25 cellular contexts compared by ENCODE assay signal in genomic region chr1:84020151-84020550, GRCh38. TPM values are rescaled to one million over a fixed set of nuclear protein-coding genes. Genes with fewer than 3 reads are reported as not detected.
DNase-seq lines count a peak whose midpoint lies in the region; ATAC-seq and TF ChIP-seq lines count a peak whose summit lies in the region.
"Had no signal": no experiment of that assay in that cellular context is flagged by ENCODE, and none has a peak within 500 bp of the region (broad histone marks: within the 10 kb centered on the region; RNA-seq: fewer than 3 reads in every experiment).

No MANE protein-coding gene starts in this region.

- no peak overlapping the region for H3K27ac Mint-ChIP-seq in immature natural killer cell
- H3K27ac Mint-ChIP-seq in activated CD8-positive, alpha-beta memory T cell treated with anti-CD3 and anti-CD28 coated beads, Interleukin-2, amount 10 ng/mL, durations not matched to agents 7 days and 5 days = no peak overlapping the region
- H3K27ac Mint-ChIP-seq: activated CD4-positive, alpha-beta memory T cell treated with anti-CD3 and anti-CD28 coated beads, Interleukin-2, amount 10 ng/mL, durations not matched to agents 7 days and 5 days; activated naive CD8-positive, alpha-beta T cell treated with anti-CD3 and anti-CD28 coated beads for 36 hours; HFFc6; natural killer cell; stimulated activated naive CD8-positive, alpha-beta T cell treated with anti-CD3 and anti-CD28 coated beads, Interleukin-15, Interleukin-2, amounts not matched to agents 100 ng/mL and 50 ng/mL, for 24 hours; T-cell had no signal

- H3K4me3 Mint-ChIP-seq in immature natural killer cell = no peak overlapping the region
- H3K4me3 Mint-ChIP-seq in activated CD8-positive, alpha-beta memory T cell treated with anti-CD3 and anti-CD28 coated beads, Interleukin-2, amount 10 ng/mL, durations not matched to agents 7 days and 5 days = no peak overlapping the region
- H3K4me3 Mint-ChIP-seq: activated CD4-positive, alpha-beta memory T cell treated with anti-CD3 and anti-CD28 coated beads, Interleukin-2, amount 10 ng/mL, durations not matched to agents 7 days and 5 days; activated naive CD8-positive, alpha-beta T cell treated with anti-CD3 and anti-CD28 coated beads for 36 hours; HFFc6; natural killer cell; stimulated activated naive CD8-positive, alpha-beta T cell treated with anti-CD3 and anti-CD28 coated beads, Interleukin-15, Interleukin-2, amounts not matched to agents 100 ng/mL and 50 ng/mL, for 24 hours; T-cell had no signal

- H3K36me3 Mint-ChIP-seq in immature natural killer cell = no peaks in the 10 kb centered on the region
- no peaks in the 10 kb centered on the region for H3K36me3 Mint-ChIP-seq in activated CD8-positive, alpha-beta memory T cell treated with anti-CD3 and anti-CD28 coated beads, Interleukin-2, amount 10 ng/mL, durations not matched to agents 7 days and 5 days
- H3K36me3 Mint-ChIP-seq: activated naive CD8-positive, alpha-beta T cell treated with anti-CD3 and anti-CD28 coated beads for 36 hours; natural killer cell; T-cell had no signal

- DNase-seq in ELF-1 (ENCODE audit: low read depth, low spot score) (peak; percentile 65), OCI-M1 (lab: John Stamatoyannopoulos, UW) (peak; percentile 57), left kidney (ENCODE audit: low read depth, low spot score) (peak; percentile 86), immature natural killer cell (no peak)
- no peak for DNase-seq in stimulated activated CD4-positive, alpha-beta T cell treated with anti-CD3 and anti-CD28 coated beads, Interleukin-2, amount 100 ng/mL, for 24 hours
- no peak for DNase-seq in activated CD8-positive, alpha-beta memory T cell treated with anti-CD3 and anti-CD28 coated beads, Interleukin-2, amount 10 ng/mL, durations not matched to agents 7 days and 5 days
- no peak for DNase-seq in activated CD4-positive, CD25-positive, alpha-beta regulatory T cell treated with anti-CD3 and anti-CD28 coated beads, Interleukin-2, amount 50 U/mL, for 72 hours
- DNase-seq: activated CD4-positive, alpha-beta memory T cell treated with anti-CD3 and anti-CD28 coated beads, Interleukin-2, amount 10 ng/mL, durations not matched to agents 7 days and 5 days; activated effector memory CD4-positive, alpha-beta T cell treated with Interleukin-2 at 50 U/mL for 16 hours; activated naive CD8-positive, alpha-beta T cell treated with anti-CD3 and anti-CD28 coated beads for 36 hours; caudate nucleus; HFFc6; MV-4-11; natural killer cell; NCI-H187; right cardiac atrium; T-cell; thyroid gland had no signal

- CTCF ChIA-PET in activated CD8-positive, alpha-beta memory T cell treated with anti-CD3 and anti-CD28 coated beads, Interleukin-2, amount 10 ng/mL, durations not matched to agents 7 days and 5 days (lab: Charles Lee) = no interaction called here

- peak; percentile 56 for TF ChIP-seq CTCF in C4-2B (conservative IDR thresholded peaks at IDR 0.05)

- no peaks in the 10 kb centered on the region for H3K4me1 Mint-ChIP-seq in immature natural killer cell
- no peaks in the 10 kb centered on the region for H3K4me1 Mint-ChIP-seq in activated CD8-positive, alpha-beta memory T cell treated with anti-CD3 and anti-CD28 coated beads, Interleukin-2, amount 10 ng/mL, durations not matched to agents 7 days and 5 days
- H3K4me1 Mint-ChIP-seq: activated CD4-positive, alpha-beta memory T cell treated with anti-CD3 and anti-CD28 coated beads, Interleukin-2, amount 10 ng/mL, durations not matched to agents 7 days and 5 days; activated naive CD8-positive, alpha-beta T cell treated with anti-CD3 and anti-CD28 coated beads for 36 hours; natural killer cell; T-cell had no signal

- peaks cover 0 to 4% (median 0%) of the 10 kb centered on the region in 6 donors for H3K9me3 Mint-ChIP-seq in immature natural killer cell
- no peaks in the 10 kb centered on the region for H3K9me3 Mint-ChIP-seq in activated CD8-positive, alpha-beta memory T cell treated with anti-CD3 and anti-CD28 coated beads, Interleukin-2, amount 10 ng/mL, durations not matched to agents 7 days and 5 days (ENCODE audit: low read depth)
- H3K9me3 Mint-ChIP-seq: activated CD4-positive, alpha-beta memory T cell treated with anti-CD3 and anti-CD28 coated beads, Interleukin-2, amount 10 ng/mL, durations not matched to agents 7 days and 5 days; activated naive CD8-positive, alpha-beta T cell treated with anti-CD3 and anti-CD28 coated beads for 36 hours; HFFc6; natural killer cell; stimulated activated naive CD8-positive, alpha-beta T cell treated with anti-CD3 and anti-CD28 coated beads, Interleukin-15, Interleukin-2, amounts not matched to agents 100 ng/mL and 50 ng/mL, for 24 hours had no signal

- H3K27me3 Mint-ChIP-seq in immature natural killer cell (ENCODE audit: low read depth in 3 of 3) = peaks cover 0 to 2% (median 2%) of the 10 kb centered on the region in 3 donors
- H3K27me3 Mint-ChIP-seq in activated CD8-positive, alpha-beta memory T cell treated with anti-CD3 and anti-CD28 coated beads, Interleukin-2, amount 10 ng/mL, durations not matched to agents 7 days and 5 days = no peaks in the 10 kb centered on the region
- H3K27me3 Mint-ChIP-seq: activated naive CD8-positive, alpha-beta T cell treated with anti-CD3 and anti-CD28 coated beads for 36 hours had no signal

- H3K27ac ChIP-seq in C4-2B = peak overlapping the region; percentile 50; the same call in 1 of the 2 replicates
- H3K27ac ChIP-seq: ascending aorta; BLaER1 treated with 17β-estradiol and CSF1 and Interleukin-3, amounts not matched to agents 10 nM and 100 nM; KMS-11; SJSA1; thyroid gland had no signal

- no peak for ATAC-seq in activated CD8-positive, alpha-beta memory T cell treated with anti-CD3 and anti-CD28 coated beads, Interleukin-2, amount 10 ng/mL, durations not matched to agents 7 days and 5 days
- ATAC-seq: natural killer cell, T-cell had no signal

RNA-seq across cellular contexts. Expression of gene TTLL7, which starts 21.2 kb away (rescaled TPM):
- polyA plus RNA-seq in immature natural killer cell = 1 to 10 TPM in 1 of 3 donors, under 1 TPM in 2; 0.46 to 1.9 (median 0.69) TPM
- total RNA-seq in activated CD8-positive, alpha-beta memory T cell treated with anti-CD3 and anti-CD28 coated beads, Interleukin-2, amount 10 ng/mL, durations not matched to agents 7 days and 5 days = 1 to 10 TPM; 2.9 to 5.3 TPM
- total RNA-seq: G401 had no signal

Comparison
In these comparisons a context has a peak if more than half of its experiments do, and no peak if none do; other contexts are left out.
1. DNase-seq: peak in ELF-1 (single experiment), OCI-M1 (single experiment) and left kidney (single experiment); none in stimulated activated CD4-positive, alpha-beta T cell treated with anti-CD3 and anti-CD28 coated beads, Interleukin-2, amount 100 ng/mL, for 24 hours (0 of 2), immature natural killer cell (0 of 3), activated CD8-positive, alpha-beta memory T cell treated with anti-CD3 and anti-CD28 coated beads, Interleukin-2, amount 10 ng/mL, durations not matched to agents 7 days and 5 days (single experiment) and activated CD4-positive, CD25-positive, alpha-beta regulatory T cell treated with anti-CD3 and anti-CD28 coated beads, Interleukin-2, amount 50 U/mL, for 72 hours (single experiment).